8 cellular contexts compared by ENCODE assay signal in the genomic region with DNA sequence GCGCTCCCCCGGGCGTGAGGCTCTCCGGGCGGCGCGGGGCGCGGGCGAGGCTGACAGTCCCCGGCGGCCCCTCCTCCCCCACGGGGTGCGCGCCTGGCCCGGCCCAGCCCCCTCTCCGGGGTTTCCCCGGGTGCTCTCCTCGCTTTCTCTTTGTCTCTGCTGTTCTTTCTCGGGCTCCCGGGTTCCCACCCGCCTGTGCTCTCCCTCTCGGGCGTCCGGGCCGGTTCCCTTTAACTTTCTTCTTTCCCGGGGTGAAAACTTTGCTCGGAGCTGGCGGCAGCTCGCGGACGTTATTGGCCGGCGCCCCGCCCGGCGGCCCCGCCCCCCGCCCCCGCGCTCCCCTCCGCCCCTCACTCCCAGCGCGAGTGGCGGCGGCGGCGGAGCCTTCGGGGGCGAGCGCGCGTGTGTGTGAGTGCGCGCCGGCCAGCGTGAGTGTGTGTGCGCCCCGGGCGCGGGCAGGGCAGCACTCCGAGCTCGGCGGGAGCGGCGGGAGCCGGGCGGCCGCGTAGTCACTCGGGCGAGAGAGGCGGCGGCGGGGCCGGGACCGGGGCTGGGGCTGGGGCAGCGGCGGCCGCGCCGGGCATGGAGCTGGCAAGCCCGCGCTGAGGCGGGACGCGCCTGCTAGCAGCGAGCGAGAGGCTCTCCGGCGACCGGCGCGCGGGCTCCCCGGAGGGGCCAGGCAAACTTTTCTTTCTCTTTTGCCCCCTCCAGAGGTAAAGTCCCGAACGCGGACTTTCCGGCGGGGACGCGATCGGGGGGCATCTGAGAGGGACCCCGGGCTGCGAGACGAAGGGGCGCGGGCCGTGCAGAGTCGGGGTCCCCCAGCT. TPM values are rescaled to one million over a fixed set of nuclear protein-coding genes. Genes with fewer than 3 reads are reported as not detected.
DNase-seq lines count a peak whose midpoint lies in the region; ATAC-seq, FAIRE-seq and TF ChIP-seq lines count a peak whose summit lies in the region.

A gene (plus strand): TSS at position 353 of the 827 bp plus-strand sequence. CDS start 864 bp downstream, outside the sequence.

- CTCF ChIA-PET in MCF 10A (lab: Yijun Ruan, JAX), result interaction anchor here (1.6 kb wide), 1 partner anchor 23 kb away, joined by 4 read pairs; no protein-coding TSS in a partner anchor

- intact Hi-C loops in MCF 10A (cut with micrococcal nuclease), result no loop called here

- peak; percentile 47 for ATAC-seq in HG03039 (IDR thresholded peaks at IDR 0.05; ENCODE audit: unreplicated experiment)
- no peak for ATAC-seq in GM18870 (IDR thresholded peaks at IDR 0.05; ENCODE audit: unreplicated experiment)

- no TSS peak for BruUV-seq in MCF 10A (replicated peaks; lab: Mats Ljungman, UMichigan)

- no peaks in the 10 kb centered on the region for H3K9me3 Mint-ChIP-seq in MCF 10A (ENCODE audit: unreplicated experiment)

- H3K27ac Mint-ChIP-seq in MCF 10A (ENCODE audit: low read depth, unreplicated experiment), result no peak within 1 kb of the TSS

- DNase-seq in GM18507 (ENCODE audit: extremely low spot score, insufficient read length, low read depth), result peak; percentile 51
- peak in 3 of 5 donors; percentile 8 to 47 (median 26) for DNase-seq in T-helper 1 cell
- peak; percentile 11 for DNase-seq in MCF 10A (ENCODE audit: unreplicated experiment)
- peak; percentile 38 for DNase-seq in iris pigment epithelial cell (ENCODE audit: low read depth)
- peak; percentile 9 to 43 (median 27) for DNase-seq in stimulated activated CD4-positive, alpha-beta T cell treated with anti-CD3 and anti-CD28 coated beads, Interleukin-12 subunit alpha, Interleukin-12 subunit beta, amount 100 ng/mL, for 48 hours (ENCODE audit: low read depth in 2 of 3, low spot score in 1 of 3)
- no peak for DNase-seq in DMS53 (lab: John Stamatoyannopoulos, UW)

- no peaks in the 10 kb centered on the region for H3K36me3 Mint-ChIP-seq in MCF 10A (ENCODE audit: insufficient read depth, unreplicated experiment)

- H3K4me3 Mint-ChIP-seq in MCF 10A (ENCODE audit: unreplicated experiment), result peak within 1 kb of the TSS; percentile 66

- TF ChIP-seq CTCF in MCF 10A (IDR thresholded peaks at IDR 0.05; ENCODE audit: unreplicated experiment), result no peak

- H3K4me1 Mint-ChIP-seq in MCF 10A (ENCODE audit: insufficient read depth, unreplicated experiment), result no peaks in the 10 kb centered on the region

- FAIRE-seq in GM18507 (lab: Jason Lieb, UNC), result no peak

- POLR2A ChIA-PET in MCF 10A (lab: Yijun Ruan, JAX), result no interaction called here

- H3K27me3 Mint-ChIP-seq in MCF 10A (ENCODE audit: insufficient read depth, unreplicated experiment), result no peaks in the 10 kb centered on the region

RNA-seq across cellular contexts. Expression of the gene that starts here (rescaled TPM):
- 0.10 and 0.23 TPM in 2 replicates for total RNA-seq in MCF 10A (2022)

Comparison
In these comparisons a context has a peak if more than half of its experiments do, and no peak if none do; other contexts are left out.
1. Peak in DNase-seq in MCF 10A; RNA of the gene not detected or under 1 TPM.